In genomic region chr10:102468683-102469082, GRCh38 we compare ENCODE assay signal across 26 cellular contexts. TPM values are rescaled to one million over a fixed set of nuclear protein-coding genes. Genes with fewer than 3 reads are reported as not detected.
DNase-seq lines count a peak whose midpoint lies in the region; ATAC-seq, FAIRE-seq and TF ChIP-seq lines count a peak whose summit lies in the region.
"Had no signal": no experiment of that assay in that cellular context is flagged by ENCODE, and none has a peak within 500 bp of the region (broad histone marks: within the 10 kb centered on the region; RNA-seq: fewer than 3 reads in every experiment).

No MANE protein-coding gene starts in this region.

- TF ChIP-seq POLR2A in HepG2 (IDR thresholded peaks at IDR 0.05; ENCODE audit: insufficient read depth in 1 of 2, low read depth in 2 of 2, low read length in 2 of 2) (no peak), gastrocnemius medialis (IDR thresholded peaks at IDR 0.05) (no peak)

- FAIRE-seq in pancreas (lab: Jason Lieb, UNC) (no peak), HepG2 (lab: Jason Lieb, UNC) (no peak)
- FAIRE-seq: GM18507 had no signal

- BruUV-seq in HepG2 (replicated peaks; lab: Mats Ljungman, UMichigan), result no TSS peak

- DNase-seq in LHCN-M2 (ENCODE audit: low read depth) (peak; percentile 71), fibroblast of villous mesenchyme (ENCODE audit: low read depth) (peak; percentile 61), pancreas (no peak), HepG2 (ENCODE audit: low spot score) (no peak), gastrocnemius medialis (no peak), NCI-H1417 (lab: John Stamatoyannopoulos, UW) (no peak)
- DNase-seq: activated CD4-positive, alpha-beta T cell treated with anti-CD3 and anti-CD28 coated beads, Interleukin-2, amount 50 U/mL, for 4 hours; activated CD8-positive, alpha-beta memory T cell treated with anti-CD3 and anti-CD28 coated beads, Interleukin-2, amount 50 U/mL, for 4 hours; activated effector memory CD4-positive, alpha-beta T cell treated with Interleukin-2 at 50 U/mL for 16 hours; CD4-positive, CD25-positive, alpha-beta regulatory T cell; effector memory CD8-positive, alpha-beta T cell; glutamatergic neuron; left colon; NCI-H2171 treated with DMSO at 0.1 percent for 48 hours; NCI-H526 treated with DMSO at 0.1 percent for 48 hours; SK-N-SH; stimulated activated CD4-positive, alpha-beta T cell treated with anti-CD3 and anti-CD28 coated beads, Interleukin-4, amount 100 ng/mL, for 24 hours had no signal

- H4K20me1 ChIP-seq in HepG2 (ENCODE audit: insufficient read depth, low read length), result no peaks in the 10 kb centered on the region

- no peak for TF ChIP-seq CTCF in fibroblast of villous mesenchyme (IDR thresholded peaks at IDR 0.05; ENCODE audit: insufficient read depth, low read depth, low read length)
- TF ChIP-seq CTCF in pancreas (IDR thresholded peaks at IDR 0.05), result no peak
- TF ChIP-seq CTCF in HepG2 (CRISPR knock-in tag; IDR thresholded peaks at IDR 0.05), result no peak
- no peak for TF ChIP-seq CTCF in gastrocnemius medialis (IDR thresholded peaks at IDR 0.05 in 4 of 5, conservative IDR thresholded peaks at IDR 0.05 in 1 of 5)

- POLR2A ChIA-PET in HepG2 (lab: Yijun Ruan, JAX), result no interaction called here

- H3K27ac ChIP-seq in ACC112 (ENCODE audit: low read depth, low read length), result peak overlapping the region; percentile 22; the same call in 1 of the 2 replicates
- H3K27ac ChIP-seq in pancreas, result no peak overlapping the region
- H3K27ac ChIP-seq in HepG2 (ENCODE audit: extremely low read length, insufficient read depth, low read length), result no peak overlapping the region
- H3K27ac ChIP-seq in gastrocnemius medialis, result no peak overlapping the region
- H3K27ac ChIP-seq: prostate gland had no signal

- no peaks in the 10 kb centered on the region for H3K36me3 ChIP-seq in ACC112 (ENCODE audit: insufficient read depth, low read length)
- H3K36me3 ChIP-seq in pancreas, result no peaks in the 10 kb centered on the region
- H3K36me3 ChIP-seq in HepG2 (replicated peaks in 1 of 2; ENCODE audit: control insufficient read depth in 1 of 2, insufficient read depth in 2 of 2, low read length in 2 of 2), result no peaks in the 10 kb centered on the region
- no peaks in the 10 kb centered on the region for H3K36me3 ChIP-seq in gastrocnemius medialis
- H3K36me3 ChIP-seq: HAP-1, prostate gland had no signal

- no peak for TF ChIP-seq RAD21 in HepG2 (CRISPR knock-in tag; IDR thresholded peaks at IDR 0.05)

- H2AFZ ChIP-seq in ACC112 (ENCODE audit: low read length, unreplicated experiment) (peak overlapping the region; percentile 9), HepG2 (ENCODE audit: low read length) (no peak overlapping the region)

- H3K9ac ChIP-seq in HepG2 (ENCODE audit: insufficient read depth, low read depth, low read length), result no peak overlapping the region
- H3K9ac ChIP-seq: SK-N-SH had no signal

- WGBS in pancreas, 2 donors, result 81 to 86% methylated on average over 9 of the region's 9 CpGs
- 95% methylated on average over 9 of the region's 9 CpGs for WGBS in HepG2 (ENCODE audit: low lambda C conversion rate)

- H3K4me2 ChIP-seq in HepG2 (ENCODE audit: low read depth, low read length), result no peak overlapping the region
- H3K4me2 ChIP-seq: SK-N-SH, smooth muscle cell had no signal

- H3K9me3 ChIP-seq in pancreas (no peaks in the 10 kb centered on the region), HepG2 (ENCODE audit: low read length) (no peaks in the 10 kb centered on the region), gastrocnemius medialis (no peaks in the 10 kb centered on the region)
- H3K9me3 ChIP-seq: HAP-1, prostate gland, SK-N-SH had no signal

- CTCF ChIA-PET in HepG2 (lab: Yijun Ruan, JAX; ENCODE audit: low intra/inter-chr PET ratio, low total read pairs), result no interaction called here

- H3K4me3 ChIP-seq in ACC112 (ENCODE audit: low read depth, low read length) (no peak overlapping the region), fibroblast of villous mesenchyme (ENCODE audit: low read depth, low read length) (no peak overlapping the region), pancreas (no peak overlapping the region), HepG2 (replicated peaks in 1 of 3; ENCODE audit: insufficient read depth in 1 of 3, low read depth in 2 of 3, low read length in 3 of 3) (no peak overlapping the region), gastrocnemius medialis (no peak overlapping the region)
- H3K4me3 ChIP-seq: HAP-1, prostate gland, smooth muscle cell had no signal

- intact Hi-C loops in pancreas (cut with DNase I) (no loop called here), HepG2 (cut with micrococcal nuclease; ENCODE audit: unreplicated experiment) (no loop called here), gastrocnemius medialis (cut with DNase I; ENCODE audit: low total_unique reads) (no loop called here)

- H3K27me3 ChIP-seq in ACC112 (ENCODE audit: insufficient read depth, low read length) (no peaks in the 10 kb centered on the region), pancreas (no peaks in the 10 kb centered on the region), HepG2 (ENCODE audit: control insufficient read depth in 1 of 2, insufficient read depth in 2 of 2, low read length in 2 of 2) (no peaks in the 10 kb centered on the region), gastrocnemius medialis (no peaks in the 10 kb centered on the region)

- ATAC-seq in pancreas (peak in 3 of 4 donors; percentile 13 to 31 (median 29)), HepG2 (no peak), GM21390 (IDR thresholded peaks at IDR 0.05; ENCODE audit: unreplicated experiment) (no peak), gastrocnemius medialis (no peak)
- ATAC-seq: effector memory CD8-positive, alpha-beta T cell; esophagus mucosa; WTC11 had no signal

- H3K79me2 ChIP-seq in ACC112 (ENCODE audit: control insufficient read depth, insufficient read depth, low read length, unreplicated experiment) (no peaks in the 10 kb centered on the region), HepG2 (ENCODE audit: insufficient read depth, low read length) (no peaks in the 10 kb centered on the region)

- TF ChIP-seq EP300 in HepG2 (IDR thresholded peaks at IDR 0.05; ENCODE audit: low read depth in 2 of 2, low read length in 2 of 2), result no peak
- no peak for TF ChIP-seq EP300 in HepG2 (CRISPR knock-in tag; IDR thresholded peaks at IDR 0.05; ENCODE audit: borderline replicate concordance)

- in situ Hi-C loops in HepG2 (cut with HindIII; ENCODE audit: extremely low pct_ligation_motif_present, low pct_unique_long_range_greater_than_20kb), result no loop called here
- in situ Hi-C loops in gastrocnemius medialis (cut with MboI; ENCODE audit: low sequenced_read_pairs in 4 of 4), result no loop called here

- H3K4me1 ChIP-seq in ACC112 (ENCODE audit: control insufficient read depth, insufficient read depth, low read length, unreplicated experiment), result peaks cover 13% of the 10 kb centered on the region
- no peaks in the 10 kb centered on the region for H3K4me1 ChIP-seq in pancreas
- peaks cover 7% of the 10 kb centered on the region for H3K4me1 ChIP-seq in HepG2 (ENCODE audit: insufficient read depth, low read length)
- H3K4me1 ChIP-seq in gastrocnemius medialis, result no peaks in the 10 kb centered on the region
- H3K4me1 ChIP-seq: HAP-1, prostate gland had no signal

RNA-seq across cellular contexts. Expression of gene C10orf95, which starts 17.3 kb away (rescaled TPM):
- total RNA-seq in LHCN-M2 (2014; rRNA removed) (0.06 TPM in 1 of 2 replicates, not detected in the other), fibroblast of villous mesenchyme (not detected in 2 replicates), pancreas (1 to 10 TPM in 2 of 6 donors, under 1 TPM in 4; 0.37 to 1.1 (median 0.44) TPM), HepG2 (2016; rRNA removed; fragmentation: Illumina TruSeq; extraction: Trizol) (0.07 TPM in 1 of 2 replicates, not detected in the other), gastrocnemius medialis (not detected)
- polyA plus RNA-seq in LHCN-M2 (2012), result not detected
- polyA plus RNA-seq in pancreas (1 to 10 TPM in 1 of 2 donors, under 1 TPM in 1; 0.46 to 1.2 TPM), HepG2 (2011; rRNA removed) (0.05 TPM in 2 replicates)
- 0.40 TPM in 1 of 2 replicates, not detected in the other for total RNA-seq in HepG2 (2016; cell fraction: cytosol; rRNA removed; fragmentation: Illumina TruSeq; extraction: Trizol; ENCODE audit: low read depth)
- not detected in 2 replicates for total RNA-seq in HepG2 (2016; cell fraction: insoluble cytoplasmic fraction; rRNA removed; fragmentation: Illumina TruSeq; extraction: Trizol)
- total RNA-seq in HepG2 (2016; cell fraction: membrane; rRNA removed; fragmentation: Illumina TruSeq; extraction: Trizol), result 0.28 TPM in 1 of 2 replicates, not detected in the other
- total RNA-seq in HepG2 (2016; cell fraction: nucleus; rRNA removed; fragmentation: Illumina TruSeq; extraction: Trizol), result not detected in 2 replicates
- 0.12 and 0.17 TPM in 2 replicates for polyA plus RNA-seq in HepG2 (2011; cell fraction: cytosol; rRNA removed)
- 0.19 TPM in 1 of 2 replicates, not detected in the other for polyA plus RNA-seq in HepG2 (2011; cell fraction: nucleus; rRNA removed)
- polyA plus RNA-seq in HepG2 (2012), result 1.3 TPM in 2 replicates
- polyA plus RNA-seq in HepG2 (2016; cell fraction: cytosol; fragmentation: Illumina TruSeq; extraction: Trizol; ENCODE audit: low read depth), result 0.15 and 0.16 TPM in 2 replicates
- polyA plus RNA-seq in HepG2 (2016; cell fraction: insoluble cytoplasmic fraction; fragmentation: Illumina TruSeq; extraction: Trizol; ENCODE audit: low read depth), result 0.26 TPM in 1 of 2 replicates, not detected in the other
- 0.19 TPM in 1 of 2 replicates, not detected in the other for polyA plus RNA-seq in HepG2 (2016; cell fraction: membrane; fragmentation: Illumina TruSeq; extraction: Trizol; ENCODE audit: low read depth)
- not detected in 2 replicates for polyA plus RNA-seq in HepG2 (2016; cell fraction: nucleus; fragmentation: Illumina TruSeq; extraction: Trizol; ENCODE audit: insufficient read depth, low read depth)
- 0.32 and 1.9 TPM in 2 replicates for polyA minus RNA-seq in HepG2 (2011; rRNA and poly(A)+ RNA removed; ENCODE audit: low replicate concordance)
- polyA minus RNA-seq in HepG2 (2011; cell fraction: cytosol; rRNA and poly(A)+ RNA removed), result not detected in 2 replicates
- polyA minus RNA-seq in HepG2 (2011; cell fraction: nucleus; rRNA and poly(A)+ RNA removed), result 0.39 TPM in 1 of 2 replicates, not detected in the other
- total RNA-seq: G401, smooth muscle cell had no signal

RNA-seq across cellular contexts. Expression of gene ACTR1A, which starts 33.8 kb away (rescaled TPM):
- total RNA-seq in LHCN-M2 (2014; rRNA removed), result 139 and 159 TPM in 2 replicates
- polyA plus RNA-seq in LHCN-M2 (2012), result 145 TPM
- total RNA-seq in fibroblast of villous mesenchyme, result 130 and 142 TPM in 2 replicates
- total RNA-seq in pancreas, result 10 to 100 TPM; 22.4 to 40.9 (median 27.4) TPM
- 10 to 100 TPM; 33.6 to 38.1 TPM for polyA plus RNA-seq in pancreas
- 62.8 and 69.4 TPM in 2 replicates for total RNA-seq in HepG2 (2016; rRNA removed; fragmentation: Illumina TruSeq; extraction: Trizol)
- total RNA-seq in HepG2 (2016; cell fraction: cytosol; rRNA removed; fragmentation: Illumina TruSeq; extraction: Trizol; ENCODE audit: low read depth), result 14.7 and 16.3 TPM in 2 replicates
- 63.0 and 73.2 TPM in 2 replicates for total RNA-seq in HepG2 (2016; cell fraction: insoluble cytoplasmic fraction; rRNA removed; fragmentation: Illumina TruSeq; extraction: Trizol)
- total RNA-seq in HepG2 (2016; cell fraction: membrane; rRNA removed; fragmentation: Illumina TruSeq; extraction: Trizol), result 32.7 and 37.9 TPM in 2 replicates
- total RNA-seq in HepG2 (2016; cell fraction: nucleus; rRNA removed; fragmentation: Illumina TruSeq; extraction: Trizol), result 35.2 and 40.1 TPM in 2 replicates
- polyA plus RNA-seq in HepG2 (2011; rRNA removed), result 59.6 and 75.9 TPM in 2 replicates
- polyA plus RNA-seq in HepG2 (2011; cell fraction: cytosol; rRNA removed), result 51.7 and 56.1 TPM in 2 replicates
- 46.8 and 55.9 TPM in 2 replicates for polyA plus RNA-seq in HepG2 (2011; cell fraction: nucleus; rRNA removed)
- polyA plus RNA-seq in HepG2 (2012), result 33.3 and 42.9 TPM in 2 replicates
- polyA plus RNA-seq in HepG2 (2016; cell fraction: cytosol; fragmentation: Illumina TruSeq; extraction: Trizol; ENCODE audit: low read depth), result 13.4 and 14.5 TPM in 2 replicates
- 64.8 and 71.3 TPM in 2 replicates for polyA plus RNA-seq in HepG2 (2016; cell fraction: insoluble cytoplasmic fraction; fragmentation: Illumina TruSeq; extraction: Trizol; ENCODE audit: low read depth)
- 24.6 and 24.8 TPM in 2 replicates for polyA plus RNA-seq in HepG2 (2016; cell fraction: membrane; fragmentation: Illumina TruSeq; extraction: Trizol; ENCODE audit: low read depth)
- polyA plus RNA-seq in HepG2 (2016; cell fraction: nucleus; fragmentation: Illumina TruSeq; extraction: Trizol; ENCODE audit: insufficient read depth, low read depth), result 49.5 and 54.0 TPM in 2 replicates
- 150 and 215 TPM in 2 replicates for polyA minus RNA-seq in HepG2 (2011; rRNA and poly(A)+ RNA removed; ENCODE audit: low replicate concordance)
- 37.5 and 44.2 TPM in 2 replicates for polyA minus RNA-seq in HepG2 (2011; cell fraction: cytosol; rRNA and poly(A)+ RNA removed)
- 29.6 and 42.6 TPM in 2 replicates for polyA minus RNA-seq in HepG2 (2011; cell fraction: nucleus; rRNA and poly(A)+ RNA removed)
- total RNA-seq in gastrocnemius medialis, result 100 to 1,000 TPM; 212 to 261 (median 252) TPM

RNA-seq across cellular contexts. Expression of gene SUFU, which starts 35.1 kb away (rescaled TPM):
- total RNA-seq in LHCN-M2 (2014; rRNA removed) (4.0 and 4.3 TPM in 2 replicates), fibroblast of villous mesenchyme (2.3 and 3.9 TPM in 2 replicates), pancreas (1 to 10 TPM; 1.9 to 7.8 (median 3.6) TPM), HepG2 (2016; rRNA removed; fragmentation: Illumina TruSeq; extraction: Trizol) (2.9 and 4.0 TPM in 2 replicates), gastrocnemius medialis (10 to 100 TPM in 1 of 4 donors, 1 to 10 TPM in 3; 7.3 to 11.8 (median 7.9) TPM)
- 7.6 TPM for polyA plus RNA-seq in LHCN-M2 (2012)
- polyA plus RNA-seq in pancreas (1 to 10 TPM; 2.6 to 2.7 TPM), HepG2 (2011; rRNA removed) (5.5 and 6.7 TPM in 2 replicates)
- total RNA-seq in HepG2 (2016; cell fraction: cytosol; rRNA removed; fragmentation: Illumina TruSeq; extraction: Trizol; ENCODE audit: low read depth), result 0.61 and 1.5 TPM in 2 replicates
- 2.6 and 3.8 TPM in 2 replicates for total RNA-seq in HepG2 (2016; cell fraction: insoluble cytoplasmic fraction; rRNA removed; fragmentation: Illumina TruSeq; extraction: Trizol)
- total RNA-seq in HepG2 (2016; cell fraction: membrane; rRNA removed; fragmentation: Illumina TruSeq; extraction: Trizol), result 1.7 and 1.8 TPM in 2 replicates
- 3.5 and 3.9 TPM in 2 replicates for total RNA-seq in HepG2 (2016; cell fraction: nucleus; rRNA removed; fragmentation: Illumina TruSeq; extraction: Trizol)
- polyA plus RNA-seq in HepG2 (2011; cell fraction: cytosol; rRNA removed), result 4.9 and 5.6 TPM in 2 replicates
- polyA plus RNA-seq in HepG2 (2011; cell fraction: nucleus; rRNA removed), result 5.9 and 6.9 TPM in 2 replicates
- 5.4 and 5.8 TPM in 2 replicates for polyA plus RNA-seq in HepG2 (2012)
- 0.36 and 0.45 TPM in 2 replicates for polyA plus RNA-seq in HepG2 (2016; cell fraction: cytosol; fragmentation: Illumina TruSeq; extraction: Trizol; ENCODE audit: low read depth)
- polyA plus RNA-seq in HepG2 (2016; cell fraction: insoluble cytoplasmic fraction; fragmentation: Illumina TruSeq; extraction: Trizol; ENCODE audit: low read depth), result 5.4 and 6.5 TPM in 2 replicates
- polyA plus RNA-seq in HepG2 (2016; cell fraction: membrane; fragmentation: Illumina TruSeq; extraction: Trizol; ENCODE audit: low read depth), result 1.2 and 1.4 TPM in 2 replicates
- 5.6 and 7.3 TPM in 2 replicates for polyA plus RNA-seq in HepG2 (2016; cell fraction: nucleus; fragmentation: Illumina TruSeq; extraction: Trizol; ENCODE audit: insufficient read depth, low read depth)
- polyA minus RNA-seq in HepG2 (2011; rRNA and poly(A)+ RNA removed; ENCODE audit: low replicate concordance), result 8.4 and 12.3 TPM in 2 replicates
- 4.6 and 5.1 TPM in 2 replicates for polyA minus RNA-seq in HepG2 (2011; cell fraction: cytosol; rRNA and poly(A)+ RNA removed)
- 4.8 and 5.7 TPM in 2 replicates for polyA minus RNA-seq in HepG2 (2011; cell fraction: nucleus; rRNA and poly(A)+ RNA removed)

RNA-seq across cellular contexts. Expression of gene CUEDC2, which starts 36.3 kb away (rescaled TPM):
- 89.3 and 91.4 TPM in 2 replicates for total RNA-seq in LHCN-M2 (2014; rRNA removed)
- 106 TPM for polyA plus RNA-seq in LHCN-M2 (2012)
- total RNA-seq in fibroblast of villous mesenchyme, result 51.0 and 54.8 TPM in 2 replicates
- total RNA-seq in pancreas, result 10 to 100 TPM; 18.9 to 25.3 (median 20.6) TPM
- 10 to 100 TPM; 27.1 to 51.5 TPM for polyA plus RNA-seq in pancreas
- 13.0 and 13.1 TPM in 2 replicates for total RNA-seq in HepG2 (2016; rRNA removed; fragmentation: Illumina TruSeq; extraction: Trizol)
- 4.3 and 6.6 TPM in 2 replicates for total RNA-seq in HepG2 (2016; cell fraction: cytosol; rRNA removed; fragmentation: Illumina TruSeq; extraction: Trizol; ENCODE audit: low read depth)
- total RNA-seq in HepG2 (2016; cell fraction: insoluble cytoplasmic fraction; rRNA removed; fragmentation: Illumina TruSeq; extraction: Trizol), result 11.4 and 14.7 TPM in 2 replicates
- 8.6 and 10.3 TPM in 2 replicates for total RNA-seq in HepG2 (2016; cell fraction: membrane; rRNA removed; fragmentation: Illumina TruSeq; extraction: Trizol)
- total RNA-seq in HepG2 (2016; cell fraction: nucleus; rRNA removed; fragmentation: Illumina TruSeq; extraction: Trizol), result 7.0 and 9.7 TPM in 2 replicates
- polyA plus RNA-seq in HepG2 (2011; rRNA removed), result 18.4 and 19.3 TPM in 2 replicates
- polyA plus RNA-seq in HepG2 (2011; cell fraction: cytosol; rRNA removed), result 31.2 and 40.8 TPM in 2 replicates
- 47.1 and 47.2 TPM in 2 replicates for polyA plus RNA-seq in HepG2 (2011; cell fraction: nucleus; rRNA removed)
- polyA plus RNA-seq in HepG2 (2012), result 17.2 and 18.2 TPM in 2 replicates
- polyA plus RNA-seq in HepG2 (2016; cell fraction: cytosol; fragmentation: Illumina TruSeq; extraction: Trizol; ENCODE audit: low read depth), result 8.4 and 10.7 TPM in 2 replicates
- 13.0 and 17.2 TPM in 2 replicates for polyA plus RNA-seq in HepG2 (2016; cell fraction: insoluble cytoplasmic fraction; fragmentation: Illumina TruSeq; extraction: Trizol; ENCODE audit: low read depth)
- 10.6 and 12.1 TPM in 2 replicates for polyA plus RNA-seq in HepG2 (2016; cell fraction: membrane; fragmentation: Illumina TruSeq; extraction: Trizol; ENCODE audit: low read depth)
- 20.9 and 24.8 TPM in 2 replicates for polyA plus RNA-seq in HepG2 (2016; cell fraction: nucleus; fragmentation: Illumina TruSeq; extraction: Trizol; ENCODE audit: insufficient read depth, low read depth)
- polyA minus RNA-seq in HepG2 (2011; rRNA and poly(A)+ RNA removed; ENCODE audit: low replicate concordance), result 14.5 and 32.9 TPM in 2 replicates
- polyA minus RNA-seq in HepG2 (2011; cell fraction: cytosol; rRNA and poly(A)+ RNA removed), result 6.2 and 7.1 TPM in 2 replicates
- polyA minus RNA-seq in HepG2 (2011; cell fraction: nucleus; rRNA and poly(A)+ RNA removed), result 8.6 and 9.1 TPM in 2 replicates
- 10 to 100 TPM; 51.6 to 83.1 (median 70.2) TPM for total RNA-seq in gastrocnemius medialis

RNA-seq across cellular contexts. Expression of gene FBXL15, which starts 48.0 kb away (rescaled TPM):
- total RNA-seq in LHCN-M2 (2014; rRNA removed) (15.9 and 22.5 TPM in 2 replicates), fibroblast of villous mesenchyme (4.3 and 8.4 TPM in 2 replicates), pancreas (10 to 100 TPM in 5 of 6 donors, 1 to 10 TPM in 1; 10.0 to 13.6 (median 10.7) TPM), HepG2 (2016; rRNA removed; fragmentation: Illumina TruSeq; extraction: Trizol) (8.3 and 8.6 TPM in 2 replicates), gastrocnemius medialis (10 to 100 TPM; 14.2 to 34.8 (median 21.0) TPM)
- 7.9 TPM for polyA plus RNA-seq in LHCN-M2 (2012)
- polyA plus RNA-seq in pancreas (10 to 100 TPM; 15.7 to 24.2 TPM), HepG2 (2011; rRNA removed) (4.3 and 6.4 TPM in 2 replicates)
- 3.2 and 3.3 TPM in 2 replicates for total RNA-seq in HepG2 (2016; cell fraction: cytosol; rRNA removed; fragmentation: Illumina TruSeq; extraction: Trizol; ENCODE audit: low read depth)
- total RNA-seq in HepG2 (2016; cell fraction: insoluble cytoplasmic fraction; rRNA removed; fragmentation: Illumina TruSeq; extraction: Trizol), result 7.7 and 8.0 TPM in 2 replicates
- total RNA-seq in HepG2 (2016; cell fraction: membrane; rRNA removed; fragmentation: Illumina TruSeq; extraction: Trizol), result 5.6 and 6.1 TPM in 2 replicates
- 3.3 and 3.6 TPM in 2 replicates for total RNA-seq in HepG2 (2016; cell fraction: nucleus; rRNA removed; fragmentation: Illumina TruSeq; extraction: Trizol)
- polyA plus RNA-seq in HepG2 (2011; cell fraction: cytosol; rRNA removed), result 6.2 and 12.2 TPM in 2 replicates
- polyA plus RNA-seq in HepG2 (2011; cell fraction: nucleus; rRNA removed), result 30.9 and 35.5 TPM in 2 replicates
- polyA plus RNA-seq in HepG2 (2012), result 4.1 and 4.3 TPM in 2 replicates
- polyA plus RNA-seq in HepG2 (2016; cell fraction: cytosol; fragmentation: Illumina TruSeq; extraction: Trizol; ENCODE audit: low read depth), result 2.7 and 3.5 TPM in 2 replicates
- 6.9 and 8.6 TPM in 2 replicates for polyA plus RNA-seq in HepG2 (2016; cell fraction: insoluble cytoplasmic fraction; fragmentation: Illumina TruSeq; extraction: Trizol; ENCODE audit: low read depth)
- polyA plus RNA-seq in HepG2 (2016; cell fraction: membrane; fragmentation: Illumina TruSeq; extraction: Trizol; ENCODE audit: low read depth), result 4.3 and 4.4 TPM in 2 replicates
- 9.7 TPM in 2 replicates for polyA plus RNA-seq in HepG2 (2016; cell fraction: nucleus; fragmentation: Illumina TruSeq; extraction: Trizol; ENCODE audit: insufficient read depth, low read depth)
- polyA minus RNA-seq in HepG2 (2011; rRNA and poly(A)+ RNA removed; ENCODE audit: low replicate concordance), result 3.8 and 4.9 TPM in 2 replicates
- polyA minus RNA-seq in HepG2 (2011; cell fraction: cytosol; rRNA and poly(A)+ RNA removed), result 2.8 and 4.0 TPM in 2 replicates
- 3.0 and 3.4 TPM in 2 replicates for polyA minus RNA-seq in HepG2 (2011; cell fraction: nucleus; rRNA and poly(A)+ RNA removed)

Comparison
In these comparisons a context has a peak if more than half of its experiments do, and no peak if none do; other contexts are left out.
1. DNase-seq: peak in LHCN-M2 (single experiment) and fibroblast of villous mesenchyme (single experiment); none in pancreas (0 of 6), HepG2 (single experiment), gastrocnemius medialis (0 of 2) and NCI-H1417 (0 of 3).
2. ATAC-seq: peak in pancreas (3 of 4); none in HepG2 (single experiment), GM21390 (single experiment) and gastrocnemius medialis (0 of 2).